In genomic region chr11:118239509-118239908, GRCh38 we compare ENCODE assay signal across 18 cellular contexts. TPM values are rescaled to one million over a fixed set of nuclear protein-coding genes. Genes with fewer than 3 reads are reported as not detected.
DNase-seq lines count a peak whose midpoint lies in the region; TF ChIP-seq lines count a peak whose summit lies in the region.
"Had no signal": no experiment of that assay in that cellular context is flagged by ENCODE, and none has a peak within 500 bp of the region (broad histone marks: within the 10 kb centered on the region; RNA-seq: fewer than 3 reads in every experiment).

No MANE protein-coding gene starts in this region.

- peak overlapping the region; percentile 54 for H3K4me2 ChIP-seq in Loucy (ENCODE audit: low read depth, low read length, poor library complexity, severe bottlenecking)

- no peaks in the 10 kb centered on the region for H3K9me2 ChIP-seq in Loucy (replicated peaks; ENCODE audit: low read depth, low read length)

- H3K4me1 Mint-ChIP-seq in activated CD4-positive, alpha-beta T cell treated with anti-CD3 and anti-CD28 coated beads, Interleukin-2, amount 10 ng/mL, durations not matched to agents 24 days and 14 days, result peaks cover 70% of the 10 kb centered on the region

- H3K79me2 ChIP-seq in Loucy (ENCODE audit: insufficient read depth, low read length), result no peaks in the 10 kb centered on the region

- H3K9me3 Mint-ChIP-seq in activated CD4-positive, alpha-beta T cell treated with anti-CD3 and anti-CD28 coated beads, Interleukin-2, amount 10 ng/mL, durations not matched to agents 24 days and 14 days, result no peaks in the 10 kb centered on the region

- no peak overlapping the region for H3K9ac ChIP-seq in Loucy (ENCODE audit: low read depth, low read length, poor library complexity, severe bottlenecking)
- H3K9ac ChIP-seq in colonic mucosa (ENCODE audit: low read depth in 2 of 2, low read length in 2 of 2), result no peak overlapping the region

- H3F3A ChIP-seq in Loucy (ENCODE audit: low read depth), result no peaks in the 10 kb centered on the region

- H3K4me3 ChIP-seq in Loucy (ENCODE audit: low read length, poor library complexity, severe bottlenecking), result no peak overlapping the region
- H3K4me3 ChIP-seq in colonic mucosa, result no peak overlapping the region
- no peak overlapping the region for H3K4me3 ChIP-seq in skin epidermis
- H3K4me3 ChIP-seq: gastrocnemius medialis, lung, right atrium auricular region, tibial artery had no signal

- H3K9me3 ChIP-seq in Loucy (ENCODE audit: insufficient read depth, low read depth, low read length) (no peaks in the 10 kb centered on the region), colonic mucosa (no peaks in the 10 kb centered on the region)
- H3K9me3 ChIP-seq: gastrocnemius medialis, right atrium auricular region, tibial artery had no signal

- H3K4me3 Mint-ChIP-seq in activated CD4-positive, alpha-beta T cell treated with anti-CD3 and anti-CD28 coated beads, Interleukin-2, amount 10 ng/mL, durations not matched to agents 24 days and 14 days, result peak overlapping the region; percentile 87

- H3K27ac ChIP-seq in colonic mucosa, result peak overlapping the region; percentile 55
- H3K27ac ChIP-seq in skin epidermis, result peak overlapping the region in 15 of 21 experiments; percentile 4 to 95 (median 86)
- H3K27ac ChIP-seq: right atrium auricular region, tibial artery had no signal

- H3K4me1 ChIP-seq in Loucy (ENCODE audit: insufficient read depth, low read length, poor library complexity, severe bottlenecking) (peaks cover 39% of the 10 kb centered on the region), colonic mucosa (peaks cover 10% of the 10 kb centered on the region)
- H3K4me1 ChIP-seq: gastrocnemius medialis had no signal

- H3K27me3 ChIP-seq in Loucy (ENCODE audit: insufficient read depth, low read length, poor library complexity, severe bottlenecking), result no peaks in the 10 kb centered on the region
- H3K27me3 ChIP-seq in colonic mucosa, result no peaks in the 10 kb centered on the region
- H3K27me3 ChIP-seq: right atrium auricular region had no signal

- H3K36me3 ChIP-seq in Loucy (ENCODE audit: insufficient read depth, low read length) (no peaks in the 10 kb centered on the region), colonic mucosa (no peaks in the 10 kb centered on the region)
- H3K36me3 ChIP-seq: gastrocnemius medialis, right atrium auricular region, tibial artery had no signal

- intact Hi-C loops in activated CD4-positive, alpha-beta T cell treated with anti-CD3 and anti-CD28 coated beads, Interleukin-2, amount 10 ng/mL, durations not matched to agents 24 days and 14 days (cut with micrococcal nuclease), result no loop called here
- intact Hi-C loops in colonic mucosa (cut with DNase I), result no loop called here

- H4K20me1 ChIP-seq in Loucy (ENCODE audit: insufficient read depth, low read length, poor library complexity, severe bottlenecking), result no peaks in the 10 kb centered on the region

- DNase-seq in activated CD4-positive, alpha-beta T cell treated with anti-CD3 and anti-CD28 coated beads, Interleukin-2, amount 10 ng/mL, durations not matched to agents 24 days and 14 days, result peak; percentile 59
- DNase-seq in activated CD4-positive, alpha-beta T cell treated with anti-CD3 and anti-CD28 coated beads, Interleukin-2, amount 50 U/mL, for 4 hours, result no peak
- no peak for DNase-seq in colonic mucosa
- DNase-seq in LoVo (ENCODE audit: low spot score), result no peak
- no peak for DNase-seq in NCI-H128 (lab: John Stamatoyannopoulos, UW; ENCODE audit: unreplicated experiment)
- no peak for DNase-seq in NCI-H2196 treated with DMSO at 0.1 percent for 48 hours (lab: John Stamatoyannopoulos, UW; ENCODE audit: unreplicated experiment)
- DNase-seq: gastrocnemius medialis; NCI-H2029 treated with DMSO at 0.1 percent for 48 hours; NCI-H82; stimulated activated CD4-positive, alpha-beta T cell treated with anti-CD3 and anti-CD28 coated beads, Interleukin-2, amount 100 ng/mL, for 48 hours; stimulated activated CD8-positive, alpha-beta memory T cell treated with anti-CD3 and anti-CD28 coated beads, Interleukin-4, amount 100 ng/mL, for 48 hours; tibial artery had no signal

- H3K27ac Mint-ChIP-seq in activated CD4-positive, alpha-beta T cell treated with anti-CD3 and anti-CD28 coated beads, Interleukin-2, amount 10 ng/mL, durations not matched to agents 24 days and 14 days, result peak overlapping the region; percentile 98

- peaks cover 2% of the 10 kb centered on the region for H3K27me3 Mint-ChIP-seq in activated CD4-positive, alpha-beta T cell treated with anti-CD3 and anti-CD28 coated beads, Interleukin-2, amount 10 ng/mL, durations not matched to agents 24 days and 14 days

- TF ChIP-seq CTCF in Loucy (conservative IDR thresholded peaks at IDR 0.05; ENCODE audit: low read length) (no peak), colonic mucosa (IDR thresholded peaks at IDR 0.05) (no peak)

- H3K36me3 Mint-ChIP-seq in activated CD4-positive, alpha-beta T cell treated with anti-CD3 and anti-CD28 coated beads, Interleukin-2, amount 10 ng/mL, durations not matched to agents 24 days and 14 days (ENCODE audit: low read depth), result peaks cover 75% of the 10 kb centered on the region

- no peak overlapping the region for H2AFZ ChIP-seq in Loucy (ENCODE audit: low read length)

RNA-seq across cellular contexts. Expression of gene MPZL3, which starts 12.7 kb away (rescaled TPM):
- 64.6 and 65.4 TPM in 2 replicates for total RNA-seq in activated CD4-positive, alpha-beta T cell treated with anti-CD3 and anti-CD28 coated beads, Interleukin-2, amount 10 ng/mL, durations not matched to agents 24 days and 14 days
- 10 to 100 TPM; 10.9 to 27.8 TPM for total RNA-seq in colonic mucosa

RNA-seq across cellular contexts. Expression of gene JAML, which starts 14.7 kb away (rescaled TPM):
- 303 and 318 TPM in 2 replicates for total RNA-seq in activated CD4-positive, alpha-beta T cell treated with anti-CD3 and anti-CD28 coated beads, Interleukin-2, amount 10 ng/mL, durations not matched to agents 24 days and 14 days
- total RNA-seq in colonic mucosa, result 10 to 100 TPM in 1 of 2 donors, 1 to 10 TPM in 1; 3.3 to 12.0 TPM
- total RNA-seq: A673, HT1080 had no signal

RNA-seq across cellular contexts. Expression of gene MPZL2, which starts 24.6 kb away (rescaled TPM):
- total RNA-seq in activated CD4-positive, alpha-beta T cell treated with anti-CD3 and anti-CD28 coated beads, Interleukin-2, amount 10 ng/mL, durations not matched to agents 24 days and 14 days, result 18.5 and 19.3 TPM in 2 replicates
- total RNA-seq in colonic mucosa, result 100 to 1,000 TPM in 1 of 2 donors, 10 to 100 TPM in 1; 58.8 to 114 TPM
- total RNA-seq: A673 had no signal

Comparison
In these comparisons a context has a peak if more than half of its experiments do, and no peak if none do; other contexts are left out.
1. RNA of gene JAML, which starts 14.7 kb away (total RNA-seq): 303 to 318 TPM in activated CD4-positive, alpha-beta T cell treated with anti-CD3 and anti-CD28 coated beads, Interleukin-2, amount 10 ng/mL, durations not matched to agents 24 days and 14 days; 3.3 to 12.0 TPM in colonic mucosa; every median in the first group is over 10 times any median in the second.